14 cellular contexts compared by ENCODE assay signal in genomic region chr10:4383683-4384082, GRCh38.
DNase-seq lines count a peak whose midpoint lies in the region; ATAC-seq and TF ChIP-seq lines count a peak whose summit lies in the region.
"Had no signal": no experiment of that assay in that cellular context is flagged by ENCODE, and none has a peak within 500 bp of the region (broad histone marks: within the 10 kb centered on the region; RNA-seq: fewer than 3 reads in every experiment).

No MANE protein-coding gene starts in this region.

- H3K4me3 ChIP-seq in A673 (ENCODE audit: low read depth, low read length, poor library complexity, severe bottlenecking) (peak overlapping the region; percentile 9), adipocyte (ENCODE audit: low read length) (peak overlapping the region; percentile 71), fibroblast of lung (replicated peaks in 1 of 4; ENCODE audit: control extremely low read depth in 1 of 4, insufficient read depth in 1 of 4, low read depth in 3 of 4, low read length in 4 of 4) (peak overlapping the region in 1 of 4 experiments; percentile 34), neuron (ENCODE audit: low read length) (peak overlapping the region; percentile 47)
- H3K4me3 ChIP-seq: colonic mucosa, upper lobe of left lung had no signal

- intact Hi-C loops in A673 (cut with micrococcal nuclease; ENCODE audit: unreplicated experiment) = no loop called here

- H3K27ac ChIP-seq in A673 (ENCODE audit: low read depth, low read length, poor library complexity, severe bottlenecking) = peak overlapping the region; percentile 52
- H3K27ac ChIP-seq in fibroblast of lung (ENCODE audit: insufficient read depth, low read length) = no peak overlapping the region
- H3K27ac ChIP-seq: colonic mucosa, upper lobe of left lung had no signal

- H3K9ac ChIP-seq in adipocyte (ENCODE audit: low read length) (peak overlapping the region; percentile 82), fibroblast of lung (ENCODE audit: insufficient read depth, low read length) (no peak overlapping the region)

- ATAC-seq in GM18873 (IDR thresholded peaks at IDR 0.05; ENCODE audit: low FRiP score, unreplicated experiment) = no peak
- no peak for ATAC-seq in GM21723 (IDR thresholded peaks at IDR 0.05; ENCODE audit: unreplicated experiment)
- ATAC-seq in HG03378 (IDR thresholded peaks at IDR 0.05; ENCODE audit: unreplicated experiment) = no peak

- peak; percentile 71 for DNase-seq in A673 (ENCODE audit: low spot score)
- DNase-seq in adipocyte (ENCODE audit: low read depth) = peak; percentile 75
- DNase-seq in fibroblast of lung (ENCODE audit: low read depth in 2 of 2) = peak; percentile 21 to 38
- DNase-seq in NCI-H1417 (lab: John Stamatoyannopoulos, UW) = no peak
- DNase-seq: activated CD4-positive, alpha-beta T cell treated with anti-CD3 and anti-CD28 coated beads for 4 hours; activated naive CD8-positive, alpha-beta T cell treated with anti-CD3 and anti-CD28 coated beads for 36 hours; colonic mucosa; stimulated activated CD8-positive, alpha-beta memory T cell treated with anti-CD3 and anti-CD28 coated beads, Interleukin-4, amount 100 ng/mL, for 48 hours; T-helper 2 cell; upper lobe of left lung had no signal

- no peaks in the 10 kb centered on the region for H3K36me3 ChIP-seq in A673 (ENCODE audit: insufficient read depth, low read length, poor library complexity, severe bottlenecking)
- H3K36me3 ChIP-seq in adipocyte (ENCODE audit: control insufficient read depth, insufficient read depth, low read length, severe bottlenecking) = no peaks in the 10 kb centered on the region
- no peaks in the 10 kb centered on the region for H3K36me3 ChIP-seq in fibroblast of lung (ENCODE audit: control insufficient read depth, insufficient read depth, low read length)
- no peaks in the 10 kb centered on the region for H3K36me3 ChIP-seq in neuron (ENCODE audit: insufficient read depth, low read length)
- H3K36me3 ChIP-seq: colonic mucosa, upper lobe of left lung had no signal

- no TSS peak for BruUV-seq in A673 (replicated peaks; lab: Mats Ljungman, UMichigan)

- H4K20me1 ChIP-seq in fibroblast of lung (ENCODE audit: control insufficient read depth, extremely low read depth, insufficient read depth, low read length) = no peaks in the 10 kb centered on the region

- no peak overlapping the region for H2AFZ ChIP-seq in fibroblast of lung (ENCODE audit: low read length)
- H2AFZ ChIP-seq in neuron (ENCODE audit: low read depth, low read length) = peak overlapping the region; percentile 19

- POLR2A ChIA-PET in A673 (lab: Charles Lee; ENCODE audit: low non-redundant PET) = no interaction called here

- no peaks in the 10 kb centered on the region for H3K9me3 ChIP-seq in A673 (ENCODE audit: low read depth, low read length, poor library complexity, severe bottlenecking)
- no peaks in the 10 kb centered on the region for H3K9me3 ChIP-seq in adipocyte (ENCODE audit: control insufficient read depth, low read length)
- H3K9me3 ChIP-seq in fibroblast of lung (ENCODE audit: control insufficient read depth, insufficient read depth, low read depth, low read length) = no peaks in the 10 kb centered on the region
- H3K9me3 ChIP-seq in neuron (ENCODE audit: low read length) = no peaks in the 10 kb centered on the region
- H3K9me3 ChIP-seq: colonic mucosa, upper lobe of left lung had no signal

- peak overlapping the region; percentile 66 for H3K4me2 ChIP-seq in fibroblast of lung (ENCODE audit: extremely low read depth, insufficient read depth, low read length)

- H3K4me1 ChIP-seq in A673 (ENCODE audit: insufficient read depth, low read length, poor library complexity, severe bottlenecking) = peaks cover 17% of the 10 kb centered on the region
- peaks cover 21% of the 10 kb centered on the region for H3K4me1 ChIP-seq in adipocyte (ENCODE audit: control insufficient read depth, insufficient read depth, low read length)
- H3K4me1 ChIP-seq in fibroblast of lung (ENCODE audit: control insufficient read depth, extremely low read depth, insufficient read depth, low read length) = no peaks in the 10 kb centered on the region
- peaks cover 30% of the 10 kb centered on the region for H3K4me1 ChIP-seq in neuron (ENCODE audit: insufficient read depth, low read length)
- H3K4me1 ChIP-seq: colonic mucosa, upper lobe of left lung had no signal

- CTCF ChIA-PET in A673 (lab: Charles Lee) = no interaction called here

- H3K79me2 ChIP-seq in fibroblast of lung (ENCODE audit: control insufficient read depth, insufficient read depth, low read length) = no peaks in the 10 kb centered on the region

- TF ChIP-seq CTCF in A673 (conservative IDR thresholded peaks at IDR 0.05; ENCODE audit: low read depth, low read length) = no peak
- no peak for TF ChIP-seq CTCF in fibroblast of lung (conservative IDR thresholded peaks at IDR 0.05 in 1 of 2, IDR thresholded peaks at IDR 0.05 in 1 of 2; ENCODE audit: low read depth in 1 of 2, low read length in 2 of 2)

- H3K27me3 ChIP-seq in A673 (replicated peaks; ENCODE audit: insufficient read depth, low read depth, low read length, poor library complexity) (peaks cover 2% of the 10 kb centered on the region), adipocyte (replicated peaks; ENCODE audit: control insufficient read depth, insufficient read depth, low read length) (no peaks in the 10 kb centered on the region), fibroblast of lung (ENCODE audit: control insufficient read depth, insufficient read depth, low read length) (no peaks in the 10 kb centered on the region), neuron (ENCODE audit: insufficient read depth, low read length) (no peaks in the 10 kb centered on the region)
- H3K27me3 ChIP-seq: colonic mucosa, upper lobe of left lung had no signal

Comparison
In these comparisons a context has a peak if more than half of its experiments do, and no peak if none do; other contexts are left out.
1. DNase-seq: peak in A673 (single experiment), adipocyte (single experiment) and fibroblast of lung (2 of 2); none in NCI-H1417 (0 of 3).